Comparison of ENCODE assay signal across 17 cellular contexts in genomic region chr5:78889759-78890158, GRCh38.
DNase-seq lines count a peak whose midpoint lies in the region; TF ChIP-seq lines count a peak whose summit lies in the region.
"Had no signal": no experiment of that assay in that cellular context is flagged by ENCODE, and none has a peak within 500 bp of the region (broad histone marks: within the 10 kb centered on the region; RNA-seq: fewer than 3 reads in every experiment).

No MANE protein-coding gene starts in this region.

- TF ChIP-seq CTCF in astrocyte of the spinal cord (IDR thresholded peaks at IDR 0.05; ENCODE audit: low read depth, low read length): no peak

- DNase-seq in AG08396 (ENCODE audit: low spot score) (peak; percentile 62), HS-5 (ENCODE audit: low read depth) (peak; percentile 58), astrocyte of the spinal cord (ENCODE audit: low read depth, low spot score) (peak; percentile 40), iris pigment epithelial cell (ENCODE audit: low read depth) (peak; percentile 70), DMS 273 (lab: John Stamatoyannopoulos, UW; ENCODE audit: unreplicated experiment) (no peak), NCI-H2081 (lab: John Stamatoyannopoulos, UW) (no peak), NCI-H146 treated with DMSO at 0.1 percent for 48 hours (lab: John Stamatoyannopoulos, UW; ENCODE audit: unreplicated experiment) (no peak), NCI-H2029 treated with DMSO at 0.1 percent for 48 hours (lab: John Stamatoyannopoulos, UW) (no peak)
- DNase-seq: activated gamma-delta T cell; AML-193; erythroblast; NCI-H1930; NCI-H524; OCI-M1; stimulated activated naive CD4-positive, alpha-beta T cell treated with Interleukin-2 at 50 U/mL for 16 hours; upper lobe of right lung had no signal

- in situ Hi-C loops in astrocyte of the spinal cord (cut with HindIII; ENCODE audit: low sequenced_read_pairs): no loop called here

- H3K4me3 ChIP-seq in astrocyte of the spinal cord (ENCODE audit: low read depth, low read length): no peak overlapping the region
- H3K4me3 ChIP-seq: ascending aorta, upper lobe of right lung had no signal

Comparison
In these comparisons a context has a peak if more than half of its experiments do, and no peak if none do; other contexts are left out.
1. DNase-seq: peak in AG08396 (single experiment), HS-5 (single experiment), astrocyte of the spinal cord (single experiment) and iris pigment epithelial cell (single experiment); none in DMS 273 (single experiment), NCI-H2081 (0 of 2), NCI-H146 treated with DMSO at 0.1 percent for 48 hours (single experiment) and NCI-H2029 treated with DMSO at 0.1 percent for 48 hours (single experiment).